1 cellular context compared by ENCODE assay signal in genomic region chr1:227006397-227006796, GRCh38.
TF ChIP-seq lines count a peak whose summit lies in the region.

No MANE protein-coding gene starts in this region.

TF ChIP-seq in WTC11, 78 proteins besides CTCF, POLR2A, EP300 and RAD21 (continued from another document):
- TF ChIP-seq, protein P1, sequence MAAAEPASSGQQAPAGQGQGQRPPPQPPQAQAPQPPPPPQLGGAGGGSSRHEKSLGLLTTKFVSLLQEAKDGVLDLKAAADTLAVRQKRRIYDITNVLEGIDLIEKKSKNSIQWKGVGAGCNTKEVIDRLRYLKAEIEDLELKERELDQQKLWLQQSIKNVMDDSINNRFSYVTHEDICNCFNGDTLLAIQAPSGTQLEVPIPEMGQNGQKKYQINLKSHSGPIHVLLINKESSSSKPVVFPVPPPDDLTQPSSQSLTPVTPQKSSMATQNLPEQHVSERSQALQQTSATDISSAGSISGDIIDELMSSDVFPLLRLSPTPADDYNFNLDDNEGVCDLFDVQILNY (CRISPR knock-in tag; IDR thresholded peaks at IDR 0.05): no peak
- TF ChIP-seq ZNF121 (CRISPR knock-in tag; IDR thresholded peaks at IDR 0.05): no peak
TF ChIP-seq in WTC11: peak in this region for 0.
